8 cellular contexts compared by ENCODE assay signal in the genomic region with DNA sequence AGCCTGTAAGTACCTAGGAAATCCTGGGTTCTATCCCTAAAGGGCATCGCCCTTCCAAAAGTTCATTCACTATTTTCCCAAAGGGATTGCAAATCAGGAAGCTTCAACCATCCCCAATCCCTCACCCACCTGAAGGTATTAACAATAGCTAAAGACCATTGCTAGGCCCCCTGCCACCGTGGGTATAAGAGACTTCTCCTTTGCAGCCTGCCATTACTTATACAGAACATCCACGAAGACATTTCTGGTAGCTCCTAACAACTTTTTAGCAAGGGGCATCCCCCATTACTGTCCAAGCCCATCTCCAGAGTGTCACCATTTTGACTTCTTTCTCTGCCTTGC. TPM values are rescaled to one million over a fixed set of nuclear protein-coding genes. Genes with fewer than 3 reads are reported as not detected.
A peak's percentile ranks its signal among the peaks of the same experiment; 100 is the strongest.
DNase-seq lines count a peak whose midpoint lies in the region; ATAC-seq, FAIRE-seq and TF ChIP-seq lines count a peak whose summit lies in the region.

No MANE protein-coding gene starts in this region.

- peaks cover 17% of the 10 kb centered on the region for H3K79me1 ChIP-seq in mesenchymal stem cell (replicated peaks; ENCODE audit: low read length, poor library complexity, severe bottlenecking)

- peak overlapping the region; percentile 74 for H3K4me3 ChIP-seq in A549
- peak overlapping the region; percentile 83; the same call in 1 of the 2 replicates for H3K4me3 ChIP-seq in GM23338
- peak overlapping the region in 1 of 2 experiments; percentile 55 for H3K4me3 ChIP-seq in mesenchymal stem cell (ENCODE audit: insufficient read depth in 1 of 2, low read depth in 1 of 2, low read length in 2 of 2)

- peak overlapping the region in 1 of 2 experiments; percentile 60 for H3K4ac ChIP-seq in mesenchymal stem cell (ENCODE audit: low read depth in 1 of 2, low read length in 2 of 2)

- H4K20me1 ChIP-seq in GM23338 (replicated peaks; ENCODE audit: insufficient read depth), result peaks cover 3% of the 10 kb centered on the region; the same call in 1 of the 2 replicates

- H2AFZ ChIP-seq in GM23338 (peak overlapping the region; percentile 6; the same call in 1 of the 2 replicates), mesenchymal stem cell (ENCODE audit: low read depth, low read length) (peak overlapping the region; percentile 86)

- H2BK5ac ChIP-seq in mesenchymal stem cell (ENCODE audit: low read depth, low read length, poor library complexity, severe bottlenecking), result no peak overlapping the region

- peaks cover 16% of the 10 kb centered on the region for H3K4me1 ChIP-seq in A549
- no peaks in the 10 kb centered on the region; the same call in 1 of the 2 replicates for H3K4me1 ChIP-seq in GM23338 (ENCODE audit: insufficient read depth)
- peaks cover 7% of the 10 kb centered on the region for H3K4me1 ChIP-seq in mesenchymal stem cell (ENCODE audit: control insufficient read depth, insufficient read depth, low read depth, low read length)

- no peaks in the 10 kb centered on the region for H3K79me2 ChIP-seq in GM23338 (replicated peaks; ENCODE audit: insufficient read depth)

- no peaks in the 10 kb centered on the region; the same call in 2 of the 3 replicates for H3K9me3 Mint-ChIP-seq in GM23338
- H3K9me3 Mint-ChIP-seq in activated naive CD8-positive, alpha-beta T cell treated with anti-CD3 and anti-CD28 coated beads for 36 hours, result no peaks in the 10 kb centered on the region

- TF ChIP-seq CTCF in A549 (IDR thresholded peaks at IDR 0.05) (no peak), GM23338 (conservative IDR thresholded peaks at IDR 0.05; ENCODE audit: low read depth in 2 of 2) (no peak), GM13977 (IDR thresholded peaks at IDR 0.05; ENCODE audit: extremely low read depth, insufficient read depth, missing control alignments) (no peak)

- no peak overlapping the region for H3K23ac ChIP-seq in mesenchymal stem cell (ENCODE audit: low read length in 2 of 2)

- peak overlapping the region; percentile 49 for H3K9ac ChIP-seq in mesenchymal stem cell (ENCODE audit: low read length)

- TF ChIP-seq RAD21 in A549 (conservative IDR thresholded peaks at IDR 0.05 in 1 of 2, IDR thresholded peaks at IDR 0.05 in 1 of 2), result no peak

- H4K8ac ChIP-seq in mesenchymal stem cell (ENCODE audit: low read length), result peak overlapping the region; percentile 88

- H3K4me2 ChIP-seq in A549, result peak overlapping the region; percentile 70
- H3K4me2 ChIP-seq in GM23338, result peak overlapping the region; percentile 29; the same call in 1 of the 2 replicates
- H3K4me2 ChIP-seq in mesenchymal stem cell (ENCODE audit: low read length, poor library complexity, severe bottlenecking), result peak overlapping the region; percentile 31

- H2BK15ac ChIP-seq in mesenchymal stem cell (ENCODE audit: low read depth, poor library complexity, severe bottlenecking), result no peak overlapping the region

- H2AK5ac ChIP-seq in mesenchymal stem cell (ENCODE audit: low read length, severe bottlenecking), result no peak overlapping the region

- H3K4me3 Mint-ChIP-seq in GM23338, result peak overlapping the region; percentile 83
- H3K4me3 Mint-ChIP-seq in activated naive CD8-positive, alpha-beta T cell treated with anti-CD3 and anti-CD28 coated beads for 36 hours, result peak overlapping the region; percentile 85

- H3K27me3 Mint-ChIP-seq in GM23338 (ENCODE audit: insufficient read depth, low read depth, poor library complexity), result peaks cover 39% of the 10 kb centered on the region
- H3K27me3 Mint-ChIP-seq in activated naive CD8-positive, alpha-beta T cell treated with anti-CD3 and anti-CD28 coated beads for 36 hours, result peaks cover 36% of the 10 kb centered on the region

- no peak for TF ChIP-seq EP300 in A549 (IDR thresholded peaks at IDR 0.05)

- H2BK12ac ChIP-seq in mesenchymal stem cell (ENCODE audit: low read length in 2 of 2), result no peak overlapping the region

- H3K27ac ChIP-seq in A549 (peak overlapping the region; percentile 51 to 86), GM23338 (ENCODE audit: low read depth) (no peak overlapping the region), mesenchymal stem cell (ENCODE audit: low read length, poor library complexity, severe bottlenecking) (no peak overlapping the region)

- H3K27me3 ChIP-seq in GM23338 (ENCODE audit: insufficient read depth) (peaks cover 46% of the 10 kb centered on the region), mesenchymal stem cell (ENCODE audit: control insufficient read depth in 1 of 2, insufficient read depth in 1 of 2, low read length in 2 of 2) (peaks cover 0 to 7% of the 10 kb centered on the region in 2 experiments)

- H4K91ac ChIP-seq in mesenchymal stem cell (ENCODE audit: low read length), result no peak overlapping the region

- peaks cover 2% of the 10 kb centered on the region; the same call in 1 of the 3 replicates for H3K36me3 Mint-ChIP-seq in GM23338 (ENCODE audit: low read depth)
- H3K36me3 Mint-ChIP-seq in activated naive CD8-positive, alpha-beta T cell treated with anti-CD3 and anti-CD28 coated beads for 36 hours, result no peaks in the 10 kb centered on the region

- FAIRE-seq in A549 (lab: Jason Lieb, UNC), result no peak

- 2% methylated on average over 3 of the region's 3 CpGs for WGBS in A549 (ENCODE audit: missing lambda C conversion rate)
- 2% methylated on average over 3 of the region's 3 CpGs for WGBS in mesenchymal stem cell

- H3K36me3 ChIP-seq in GM23338 (ENCODE audit: insufficient read depth), result no peaks in the 10 kb centered on the region
- peaks cover 0 to 17% of the 10 kb centered on the region in 2 experiments for H3K36me3 ChIP-seq in mesenchymal stem cell (ENCODE audit: control insufficient read depth in 1 of 2, insufficient read depth in 2 of 2, low read depth in 1 of 2, low read length in 2 of 2)

- in situ Hi-C loops in GM13977 (cut with MboI; ENCODE audit: low pct_unique_long_range_greater_than_20kb, low sequenced_read_pairs, unreplicated experiment), result no loop called here

- H3K18ac ChIP-seq in mesenchymal stem cell (ENCODE audit: low read depth in 1 of 2, low read length in 2 of 2), result peak overlapping the region in 1 of 2 experiments; percentile 50

- peaks cover 5% of the 10 kb centered on the region; the same call in 1 of the 3 replicates for H3K4me1 Mint-ChIP-seq in GM23338
- H3K4me1 Mint-ChIP-seq in activated naive CD8-positive, alpha-beta T cell treated with anti-CD3 and anti-CD28 coated beads for 36 hours, result peaks cover 16% of the 10 kb centered on the region

- H3K9me2 ChIP-seq in GM23338 (ENCODE audit: insufficient read depth), result no peaks in the 10 kb centered on the region

- H3K9me3 ChIP-seq in A549 (no peaks in the 10 kb centered on the region), mesenchymal stem cell (ENCODE audit: control insufficient read depth, low read length) (no peaks in the 10 kb centered on the region)

- no peak overlapping the region for H2BK120ac ChIP-seq in mesenchymal stem cell (ENCODE audit: low read depth, low read length)

- ATAC-seq in A549, result no peak; a peak in 1 of 6 replicates
- no peak for ATAC-seq in GM23338
- no peak for ATAC-seq in HG03565 (IDR thresholded peaks at IDR 0.05; ENCODE audit: unreplicated experiment)

- no peak overlapping the region for H3K14ac ChIP-seq in mesenchymal stem cell (ENCODE audit: low read length in 2 of 2)

- DNase-seq in A549 (ENCODE audit: low read depth in 1 of 2, low spot score in 1 of 2) (no peak), GM23338 (ENCODE audit: low spot score) (no peak), mesenchymal stem cell (no peak), SHP77 (lab: John Stamatoyannopoulos, UW) (no peak), NK-92 (lab: John Stamatoyannopoulos, UW; ENCODE audit: unreplicated experiment) (no peak), GM13977 (ENCODE audit: low spot score) (no peak)
- DNase-seq in activated naive CD8-positive, alpha-beta T cell treated with anti-CD3 and anti-CD28 coated beads for 36 hours, result no peak

- no peak for TF ChIP-seq POLR2A in A549 (IDR thresholded peaks at IDR 0.05; ENCODE audit: low read length)

- H3F3A ChIP-seq in GM23338 (replicated peaks; ENCODE audit: low read depth), result no peaks in the 10 kb centered on the region

- CTCF ChIA-PET in A549 (lab: Yijun Ruan, JAX), result interaction anchor here (0.8 to 24.8 kb wide), 10 partner anchors 9 to 204 kb away, joined by 3 to 1074 read pairs (median 23); a partner anchor contains a TSS

- POLR2A ChIA-PET in A549 (lab: Yijun Ruan, JAX), result interaction anchor here (0.6 to 1.7 kb wide), 10 partner anchors 14 to 204 kb away, joined by 3 to 11 read pairs (median 5); a partner anchor contains a TSS

- no peak overlapping the region for H3K27ac Mint-ChIP-seq in GM23338
- no peak overlapping the region for H3K27ac Mint-ChIP-seq in activated naive CD8-positive, alpha-beta T cell treated with anti-CD3 and anti-CD28 coated beads for 36 hours

TF ChIP-seq in A549, 52 proteins besides CTCF, POLR2A, EP300 and RAD21 (continues in another document):
- TF ChIP-seq, protein P1, sequence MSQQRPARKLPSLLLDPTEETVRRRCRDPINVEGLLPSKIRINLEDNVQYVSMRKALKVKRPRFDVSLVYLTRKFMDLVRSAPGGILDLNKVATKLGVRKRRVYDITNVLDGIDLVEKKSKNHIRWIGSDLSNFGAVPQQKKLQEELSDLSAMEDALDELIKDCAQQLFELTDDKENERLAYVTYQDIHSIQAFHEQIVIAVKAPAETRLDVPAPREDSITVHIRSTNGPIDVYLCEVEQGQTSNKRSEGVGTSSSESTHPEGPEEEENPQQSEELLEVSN (IDR thresholded peaks at IDR 0.05; ENCODE audit: borderline replicate concordance, low read depth), result no peak
- TF ChIP-seq CEBPB (IDR thresholded peaks at IDR 0.05) (no peak), GATA3 (IDR thresholded peaks at IDR 0.05; ENCODE audit: borderline replicate concordance) (no peak)

TF ChIP-seq in GM23338, 12 proteins besides CTCF, POLR2A, EP300 and RAD21 (continues in another document):
- TF ChIP-seq ZNF331 (CRISPR knock-in tag; IDR thresholded peaks at IDR 0.05; ENCODE audit: low read depth), result no peak

RNA-seq across cellular contexts. Expression of a gene that starts 0.4 kb away (rescaled TPM):
- 34.8 and 40.7 TPM in 2 replicates for polyA plus RNA-seq in A549 (2011; rRNA removed)
- polyA plus RNA-seq in A549 (2012; cell fraction: cytosol; rRNA removed), result 42.2 and 49.4 TPM in 2 replicates
- polyA plus RNA-seq in A549 (2012; cell fraction: nucleus; rRNA removed), result 40.3 and 42.2 TPM in 2 replicates
- 27.6 to 32.5 TPM (median 30.9 TPM) in 3 replicates for polyA plus RNA-seq in A549 (2017; fragmentation: RNase III; extraction: RNeasy Plus Mini Kit Qiagen cat#74134 plus additional on column Dnase treatment)
- 40.1 and 41.6 TPM in 2 replicates for polyA minus RNA-seq in A549 (2011; rRNA and poly(A)+ RNA removed)
- 19.6 and 23.8 TPM in 2 replicates for total RNA-seq in GM23338 (2014; rRNA removed; shearing (Covaris generic))
- polyA plus RNA-seq in GM23338 (2016; fragmentation: Nextera tagmentation; extraction: Ambion mirVana), result 21.8 and 23.1 TPM in 2 replicates
- 10 to 100 TPM; 18.0 to 18.3 TPM for total RNA-seq in activated naive CD8-positive, alpha-beta T cell treated with anti-CD3 and anti-CD28 coated beads for 36 hours
- 19.6 TPM for polyA plus RNA-seq in mesenchymal stem cell (2013, experiment 1 of 2)
- 20.7 TPM for polyA plus RNA-seq in mesenchymal stem cell (2013, experiment 2 of 2)

Comparison
In these comparisons a context has a peak if more than half of its experiments do, and no peak if none do; other contexts are left out.
1. H3K27ac ChIP-seq: peak in A549 (2 of 2); none in GM23338 (single experiment) and mesenchymal stem cell (single experiment).
2. Peak in every context shown above with its lines, with median percentiles within 50 percentile points of each other: H3K4me2 ChIP-seq.